8 cellular contexts compared by ENCODE assay signal in genomic region chr1:209674957-209675566, GRCh38. TPM values are rescaled to one million over a fixed set of nuclear protein-coding genes. Genes with fewer than 3 reads are reported as not detected.
A peak's percentile ranks its signal among the peaks of the same experiment; 100 is the strongest.
DNase-seq lines count a peak whose midpoint lies in the region; ATAC-seq and TF ChIP-seq lines count a peak whose summit lies in the region.

Gene G0S2, plus strand, starts transcription at chr1:209675412. Its CDS starts 273 bp downstream, at chr1:209675685.

- peak within 1 kb of the TSS; percentile 77 for H2AFZ ChIP-seq in parathyroid adenoma

- H3K4me1 ChIP-seq in heart right ventricle (peaks cover 8 to 52% (median 33%) of the 10 kb centered on the region in 9 donors), parathyroid adenoma (no peaks in the 10 kb centered on the region)

- H3K27ac ChIP-seq in heart right ventricle: peak within 1 kb of the TSS; percentile 41 to 93 (median 82)
- no peak within 1 kb of the TSS for H3K27ac ChIP-seq in parathyroid adenoma

- H3K36me3 ChIP-seq in heart right ventricle (no peaks in the 10 kb centered on the region), parathyroid adenoma (ENCODE audit: control insufficient read depth, insufficient read depth, low read length) (no peaks in the 10 kb centered on the region)

- H3K9ac ChIP-seq in parathyroid adenoma: no peak within 1 kb of the TSS

- 2 to 3% methylated on average over 46 to 47 of the region's 47 CpGs for WGBS in heart right ventricle, 2 donors

- H3K4me3 ChIP-seq in heart right ventricle (peak within 1 kb of the TSS; percentile 30 to 77 (median 64)), parathyroid adenoma (ENCODE audit: low read depth, low read length) (peak within 1 kb of the TSS; percentile 57)

- no peaks in the 10 kb centered on the region for H3K79me2 ChIP-seq in parathyroid adenoma

- H3K9me3 ChIP-seq in heart right ventricle (peaks cover 0 to 12% (median 0%) of the 10 kb centered on the region in 11 donors), parathyroid adenoma (ENCODE audit: control insufficient read depth, low read length) (no peaks in the 10 kb centered on the region)

- H3K27me3 ChIP-seq in heart right ventricle (peaks cover 0 to 37% (median 0%) of the 10 kb centered on the region in 7 donors), parathyroid adenoma (ENCODE audit: control insufficient read depth, insufficient read depth, low read length) (no peaks in the 10 kb centered on the region)

- no peak for TF ChIP-seq CTCF in heart right ventricle (IDR thresholded peaks at IDR 0.05)
- TF ChIP-seq CTCF in parathyroid adenoma (IDR thresholded peaks at IDR 0.05): no peak

- intact Hi-C loops in heart right ventricle (cut with DNase I): loop anchor here in 6 of 10 donors (2.0 to 5.0 kb wide), 2 partner anchors 32 to 33 kb away; no protein-coding TSS in a partner anchor

- H3K4me2 ChIP-seq in parathyroid adenoma (ENCODE audit: low read length): peak within 1 kb of the TSS; percentile 89

- ATAC-seq in heart right ventricle: peak; percentile 85 to 95 (median 93)
- no peak for ATAC-seq in GM21526 (IDR thresholded peaks at IDR 0.05; ENCODE audit: low FRiP score, unreplicated experiment)

- DNase-seq in ELR (ENCODE audit: low read depth) (peak; percentile 89), NOMO-1 treated with DMSO at 0.1 percent for 48 hours (lab: John Stamatoyannopoulos, UW; ENCODE audit: unreplicated experiment) (peak; percentile 66), anterior cingulate cortex (lab: John Stamatoyannopoulos, UW) (peak in 41 of 58 donors; percentile 8 to 71 (median 41)), heart right ventricle (peak; percentile 81 to 86), 8988T (no peak), NCI-H1436 treated with DMSO at 0.1 percent for 48 hours (lab: John Stamatoyannopoulos, UW) (no peak)

RNA-seq across cellular contexts. Expression of gene G0S2, which starts in this region (rescaled TPM):
- total RNA-seq in heart right ventricle: 100 to 1,000 TPM in 7 of 10 donors, 10 to 100 TPM in 3; 75.3 to 491 (median 131) TPM
- 100 to 1,000 TPM in 1 of 2 donors, 10 to 100 TPM in 1; 90.0 to 223 TPM for polyA plus RNA-seq in heart right ventricle

Comparison
In these comparisons a context has a peak if more than half of its experiments do, and no peak if none do; other contexts are left out.
1. DNase-seq: peak in ELR (single experiment), NOMO-1 treated with DMSO at 0.1 percent for 48 hours (single experiment), anterior cingulate cortex (41 of 58) and heart right ventricle (2 of 2); none in 8988T (single experiment) and NCI-H1436 treated with DMSO at 0.1 percent for 48 hours (single experiment).